ENCODE assay signal across 1 cellular context in genomic region chr12:42144174-42144423, GRCh38.
TF ChIP-seq lines count a peak whose summit lies in the region.

No MANE protein-coding gene starts in this region.

TF ChIP-seq in K562, 482 proteins besides CTCF, POLR2A, EP300 and RAD21 (continued from another document):
- TF ChIP-seq NR2C1 (IDR thresholded peaks at IDR 0.05): no peak
- no peak for TF ChIP-seq NR2C1 (tag; IDR thresholded peaks at IDR 0.05)
- TF ChIP-seq SIN3A (IDR thresholded peaks at IDR 0.05; ENCODE audit: borderline replicate concordance in 2 of 2, control insufficient read depth in 1 of 2, low read depth in 2 of 2, low read length in 2 of 2): no peak
- no peak for TF ChIP-seq NCOA2 (IDR thresholded peaks at IDR 0.05; ENCODE audit: partially characterized antibody in 2 of 2)
- no peak for TF ChIP-seq PATZ1 (CRISPR knock-in tag; IDR thresholded peaks at IDR 0.05; ENCODE audit: borderline replicate concordance)
- no peak for TF ChIP-seq RBM25 (IDR thresholded peaks at IDR 0.05; ENCODE audit: low read depth, low read length, severe bottlenecking)
- TF ChIP-seq TAF15 (IDR thresholded peaks at IDR 0.05; ENCODE audit: low read depth, low read length): no peak
- TF ChIP-seq TCF15 (CRISPR knock-in tag; IDR thresholded peaks at IDR 0.05): no peak
- TF ChIP-seq DNMT1 (IDR thresholded peaks at IDR 0.05): no peak
- TF ChIP-seq FOXJ3 (CRISPR knock-in tag; IDR thresholded peaks at IDR 0.05): no peak
- no peak for TF ChIP-seq SAFB2 (IDR thresholded peaks at IDR 0.05; ENCODE audit: borderline replicate concordance, low read depth, low read length, severe bottlenecking)
- TF ChIP-seq RNF219 (CRISPR knock-in tag; IDR thresholded peaks at IDR 0.05): no peak
